In the genomic region with DNA sequence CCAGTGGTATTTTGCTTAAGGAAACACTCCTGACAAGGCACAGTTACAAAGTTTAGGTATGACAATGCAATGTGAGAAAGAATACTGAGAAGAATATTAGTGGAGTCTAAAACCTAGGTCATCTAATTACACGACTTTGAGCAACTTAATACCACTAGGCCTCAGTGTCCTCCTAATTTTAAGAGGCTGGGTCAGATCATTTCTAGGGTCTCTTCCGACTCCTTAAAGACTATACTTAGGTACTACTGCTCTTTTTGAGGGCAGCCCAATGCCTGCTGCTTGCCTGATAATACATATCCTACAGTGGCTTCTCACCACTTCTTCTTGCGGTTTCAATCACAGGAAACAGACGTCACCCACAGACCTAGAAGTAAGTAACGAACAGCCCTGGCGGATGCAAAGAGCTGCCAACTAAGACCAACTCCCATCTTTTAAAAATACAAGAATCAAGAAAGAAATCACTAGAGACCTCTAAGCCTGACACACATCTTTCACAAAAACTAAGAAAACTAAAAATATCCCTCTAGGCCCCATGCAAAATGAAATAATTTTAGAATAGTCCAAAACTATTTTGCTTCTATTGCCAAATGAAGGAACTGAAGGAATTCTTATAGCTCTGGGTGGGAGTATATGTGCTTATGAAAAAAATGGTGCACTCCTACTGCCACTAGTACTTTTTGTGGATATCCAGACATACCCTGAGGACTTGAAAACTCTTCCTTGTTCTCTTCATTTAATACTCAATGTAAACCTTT, we compare ENCODE assay signal across 8 cellular contexts. TPM values are rescaled to one million over a fixed set of nuclear protein-coding genes. Genes with fewer than 3 reads are reported as not detected.
DNase-seq lines count a peak whose midpoint lies in the region; ATAC-seq, FAIRE-seq and TF ChIP-seq lines count a peak whose summit lies in the region.

No MANE protein-coding gene starts in this region.

- no peak for TF ChIP-seq CTCF in GM12878 (IDR thresholded peaks at IDR 0.05 in 2 of 3, conservative IDR thresholded peaks at IDR 0.05 in 1 of 3; ENCODE audit: control insufficient read depth in 2 of 3, extremely low read depth in 1 of 3, insufficient read depth in 1 of 3, low read depth in 3 of 3, low read length in 3 of 3)
- no peak for TF ChIP-seq CTCF in stomach (IDR thresholded peaks at IDR 0.05)

- H3K9me3 ChIP-seq in GM12878 (replicated peaks; ENCODE audit: control insufficient read depth, insufficient read depth, low read length): no peaks in the 10 kb centered on the region
- no peaks in the 10 kb centered on the region for H3K9me3 ChIP-seq in stomach

- H4K20me1 ChIP-seq in GM12878 (ENCODE audit: control insufficient read depth, insufficient read depth): no peaks in the 10 kb centered on the region

- peak; percentile 76 for DNase-seq in T-helper 2 cell treated with Interferon-gamma antibody and Interleukin-4, amounts not matched to agents 5 μg/mL and 100 μg/mL, for 36 hours (ENCODE audit: low spot score)
- DNase-seq in GM12878 (ENCODE audit: low read depth, low spot score) (peak; percentile 87), midbrain (lab: John Stamatoyannopoulos, UW) (peak; percentile 9), stomach (peak; percentile 46), HuH-7 (ENCODE audit: low spot score) (no peak), NCI-H345 (lab: John Stamatoyannopoulos, UW) (no peak)

- H3K4me1 ChIP-seq in GM12878 (ENCODE audit: control insufficient read depth, insufficient read depth, low read length): peaks cover 34% of the 10 kb centered on the region
- peaks cover 44 to 96% (median 58%) of the 10 kb centered on the region in 4 donors for H3K4me1 ChIP-seq in stomach

- H3K36me3 ChIP-seq in GM12878 (ENCODE audit: control insufficient read depth in 2 of 2, insufficient read depth in 2 of 2, low read length in 1 of 2): no peaks in the 10 kb centered on the region; a peak in 1 of 4 replicates
- H3K36me3 ChIP-seq in stomach: no peaks in the 10 kb centered on the region

- H3K79me2 ChIP-seq in GM12878 (ENCODE audit: control insufficient read depth, insufficient read depth, low read length): peaks cover 84% of the 10 kb centered on the region

- TF ChIP-seq POLR2A in GM12878 (IDR thresholded peaks at IDR 0.05; ENCODE audit: low read depth, low read length): no peak
- TF ChIP-seq POLR2A in stomach (IDR thresholded peaks at IDR 0.05): no peak

- peak overlapping the region; percentile 90 for H3K27ac Mint-ChIP-seq in T-helper 2 cell treated with Interferon-gamma antibody and Interleukin-4, amounts not matched to agents 5 μg/mL and 100 μg/mL, for 36 hours

- POLR2A ChIA-PET in GM12878 (lab: Charles Lee): interaction anchor here (0.7 to 2.6 kb wide), 6 partner anchors 9 to 83 kb away, joined by 3 to 11 read pairs (median 7); a partner anchor contains a TSS

- no TSS peak for BruUV-seq in GM12878 (replicated peaks; lab: Mats Ljungman, UMichigan)

- TF ChIP-seq RAD21 in GM12878 (IDR thresholded peaks at IDR 0.05; ENCODE audit: insufficient read depth, low read depth, low read length): 0 out of 2 replicates have a peak, but pooled peaks have one; percentile 7

- FAIRE-seq in GM12878 (lab: Jason Lieb, UNC): no peak

- H3K27me3 ChIP-seq in GM12878 (replicated peaks in 1 of 2; ENCODE audit: control insufficient read depth in 2 of 2, insufficient read depth in 2 of 2, low read length in 1 of 2) (no peaks in the 10 kb centered on the region), stomach (no peaks in the 10 kb centered on the region)

- in situ Hi-C loops in GM12878 (cut with MboI): loop anchor here (25.0 kb wide), 2 partner anchors 1193 to 1568 kb away; a partner anchor contains a TSS

- no peaks in the 10 kb centered on the region for H3K9me3 Mint-ChIP-seq in T-helper 2 cell treated with Interferon-gamma antibody and Interleukin-4, amounts not matched to agents 5 μg/mL and 100 μg/mL, for 36 hours

- no peak overlapping the region; the same call in 1 of the 2 replicates for H2AFZ ChIP-seq in GM12878 (ENCODE audit: control insufficient read depth, low read depth, low read length)

- TF ChIP-seq EP300 in GM12878 (IDR thresholded peaks at IDR 0.05; ENCODE audit: borderline replicate concordance in 1 of 2, control insufficient read depth in 1 of 2, low read depth in 2 of 2, low read length in 2 of 2) (peak; percentile 58 to 81), stomach (IDR thresholded peaks at IDR 0.05) (no peak)

- peak overlapping the region; percentile 68 for H3K4me2 ChIP-seq in GM12878 (ENCODE audit: control insufficient read depth, insufficient read depth)

- WGBS in GM12878 (ENCODE audit: insufficient coverage, insufficient replicate concordance, low lambda C conversion rate, missing lambda C conversion rate): under 1% methylated on average over 6 of the region's 6 CpGs
- WGBS in stomach, 5 donors: 57 to 84% (median 64%) methylated on average over 6 of the region's 6 CpGs

- RAD21 ChIA-PET in GM12878 (lab: Charles Lee; ENCODE audit: unreplicated experiment): interaction anchor here (0.7 to 5.7 kb wide), 7 partner anchors 8 to 29 kb away, joined by 3 to 89 read pairs (median 9); a partner anchor contains a TSS

- ATAC-seq in GM19324 (IDR thresholded peaks at IDR 0.05; ENCODE audit: low FRiP score, unreplicated experiment): peak; percentile 98
- peak; percentile 92 for ATAC-seq in HG03196 (IDR thresholded peaks at IDR 0.05; ENCODE audit: unreplicated experiment)
- peak; percentile 94 for ATAC-seq in GM12878

- SMC1A ChIA-PET in GM12878 (lab: Charles Lee; ENCODE audit: uncharacterized antibody, unreplicated experiment): interaction anchor here (0.7 to 8.6 kb wide), 7 partner anchors 8 to 37 kb away, joined by 3 to 199 read pairs (median 5); a partner anchor contains a TSS

- CTCF ChIA-PET in GM12878 (lab: Yijun Ruan, JAX): interaction anchor here (0.8 to 10.9 kb wide), 7 partner anchors 8 to 185 kb away, joined by 3 to 172 read pairs (median 3); a partner anchor contains a TSS

- intact Hi-C loops in GM12878 (cut with micrococcal nuclease; ENCODE audit: unreplicated experiment): loop anchor here (1.0 kb wide), 2 partner anchors 13 to 14 kb away; no protein-coding TSS in a partner anchor
- intact Hi-C loops in stomach (cut with DNase I; ENCODE audit: low total_unique reads): no loop called here

- peaks cover 38% of the 10 kb centered on the region for H3K36me3 Mint-ChIP-seq in T-helper 2 cell treated with Interferon-gamma antibody and Interleukin-4, amounts not matched to agents 5 μg/mL and 100 μg/mL, for 36 hours (ENCODE audit: low read depth)

- H3K4me3 ChIP-seq in GM12878: peak overlapping the region; percentile 23
- no peak overlapping the region for H3K4me3 ChIP-seq in stomach

- peak overlapping the region; percentile 77 for H3K27ac ChIP-seq in GM12878 (ENCODE audit: control insufficient read depth, insufficient read depth)
- peak overlapping the region; percentile 24 to 78 (median 62) for H3K27ac ChIP-seq in stomach

- peaks cover 71% of the 10 kb centered on the region for H3K4me1 Mint-ChIP-seq in T-helper 2 cell treated with Interferon-gamma antibody and Interleukin-4, amounts not matched to agents 5 μg/mL and 100 μg/mL, for 36 hours (ENCODE audit: low read depth)

- H3K9ac ChIP-seq in GM12878 (ENCODE audit: control insufficient read depth, insufficient read depth, low read length): peak overlapping the region; percentile 40

- no peaks in the 10 kb centered on the region for H3K27me3 Mint-ChIP-seq in T-helper 2 cell treated with Interferon-gamma antibody and Interleukin-4, amounts not matched to agents 5 μg/mL and 100 μg/mL, for 36 hours (ENCODE audit: low read depth)

- H3K4me3 Mint-ChIP-seq in T-helper 2 cell treated with Interferon-gamma antibody and Interleukin-4, amounts not matched to agents 5 μg/mL and 100 μg/mL, for 36 hours: peak overlapping the region; percentile 74

RNA-seq across cellular contexts. Expression of a gene that starts 13.1 kb away (rescaled TPM):
- 41.5 and 54.1 TPM in 2 replicates for total RNA-seq in GM12878 (2013; cell fraction: nucleolus; rRNA removed)
- total RNA-seq in GM12878 (2014; rRNA removed) (42.6 and 45.5 TPM in 2 replicates), GM12878 (2014; rRNA removed; fragmentation: Illumina TruSeq; extraction: Trizol) (37.8 and 38.6 TPM in 2 replicates), GM12878 (2021) (159 and 168 TPM in 2 replicates), stomach (100 to 1,000 TPM in 1 of 5 donors, 10 to 100 TPM in 4; 18.0 to 181 (median 77.0) TPM)
- polyA plus RNA-seq in GM12878 (2011; ENCODE audit: low read depth): 53.8 TPM
- polyA plus RNA-seq in GM12878 (2011; rRNA removed) (43.6 and 45.5 TPM in 2 replicates), GM12878 (2014; fragmentation: Illumina TruSeq; extraction: Trizol) (122 and 124 TPM in 2 replicates), GM12878 (2014; fragmentation: Nextera tagmentation; extraction: Ambion mirVana) (10 to 100 TPM; 46.3 to 56.0 TPM), GM12878 (2014; rRNA removed) (62.1 and 69.4 TPM in 2 replicates), GM12878 (2016; fragmentation: Nextera tagmentation; extraction: Ambion mirVana) (100 to 1,000 TPM; 113 to 122 TPM), stomach (10 to 100 TPM; 41.4 to 98.1 (median 76.1) TPM)
- 60.5 and 85.4 TPM in 2 replicates for polyA plus RNA-seq in GM12878 (2011; cell fraction: cytosol; rRNA removed)
- polyA plus RNA-seq in GM12878 (2011; cell fraction: nucleus; rRNA removed): 108 and 216 TPM in 2 replicates
- 64.3 and 68.3 TPM in 2 replicates for polyA plus RNA-seq in GM12878 (2012)
- 95.9 and 106 TPM in 2 replicates for polyA minus RNA-seq in GM12878 (2011; rRNA and poly(A)+ RNA removed)
- polyA minus RNA-seq in GM12878 (2011; cell fraction: cytosol; rRNA and poly(A)+ RNA removed): 52.9 and 65.7 TPM in 2 replicates
- 34.0 and 83.0 TPM in 2 replicates for polyA minus RNA-seq in GM12878 (2011; cell fraction: nucleus; rRNA and poly(A)+ RNA removed)

RNA-seq across cellular contexts. Expression of a gene that starts 30.9 kb away (rescaled TPM):
- total RNA-seq in GM12878 (2013; cell fraction: nucleolus; rRNA removed): 97.4 and 102 TPM in 2 replicates
- 107 and 109 TPM in 2 replicates for total RNA-seq in GM12878 (2014; rRNA removed)
- 77.0 and 92.5 TPM in 2 replicates for total RNA-seq in GM12878 (2014; rRNA removed; fragmentation: Illumina TruSeq; extraction: Trizol)
- 82.9 and 94.3 TPM in 2 replicates for total RNA-seq in GM12878 (2021)
- polyA plus RNA-seq in GM12878 (2011; ENCODE audit: low read depth): 88.0 TPM
- 115 and 140 TPM in 2 replicates for polyA plus RNA-seq in GM12878 (2011; rRNA removed)
- 160 and 168 TPM in 2 replicates for polyA plus RNA-seq in GM12878 (2011; cell fraction: cytosol; rRNA removed)
- 199 and 244 TPM in 2 replicates for polyA plus RNA-seq in GM12878 (2011; cell fraction: nucleus; rRNA removed)
- polyA plus RNA-seq in GM12878 (2012): 77.9 and 79.2 TPM in 2 replicates
- 115 and 135 TPM in 2 replicates for polyA plus RNA-seq in GM12878 (2014; fragmentation: Illumina TruSeq; extraction: Trizol)
- polyA plus RNA-seq in GM12878 (2014; fragmentation: Nextera tagmentation; extraction: Ambion mirVana): 100 to 1,000 TPM in 1 of 2 experiments, 10 to 100 TPM in 1; 62.2 to 108 TPM
- polyA plus RNA-seq in GM12878 (2014; rRNA removed): 107 and 115 TPM in 2 replicates
- 100 to 1,000 TPM; 117 to 120 TPM for polyA plus RNA-seq in GM12878 (2016; fragmentation: Nextera tagmentation; extraction: Ambion mirVana)
- 119 and 130 TPM in 2 replicates for polyA minus RNA-seq in GM12878 (2011; rRNA and poly(A)+ RNA removed)
- polyA minus RNA-seq in GM12878 (2011; cell fraction: cytosol; rRNA and poly(A)+ RNA removed): 32.9 and 41.7 TPM in 2 replicates
- 79.4 and 93.5 TPM in 2 replicates for polyA minus RNA-seq in GM12878 (2011; cell fraction: nucleus; rRNA and poly(A)+ RNA removed)
- 10 to 100 TPM; 37.1 to 64.3 (median 48.4) TPM for total RNA-seq in stomach
- polyA plus RNA-seq in stomach: 10 to 100 TPM; 34.7 to 51.8 (median 36.2) TPM

RNA-seq across cellular contexts. Expression of a gene that starts 31.1 kb away (rescaled TPM):
- 5.6 and 7.0 TPM in 2 replicates for total RNA-seq in GM12878 (2013; cell fraction: nucleolus; rRNA removed)
- total RNA-seq in GM12878 (2014; rRNA removed) (15.3 and 18.2 TPM in 2 replicates), GM12878 (2014; rRNA removed; fragmentation: Illumina TruSeq; extraction: Trizol) (6.6 and 6.8 TPM in 2 replicates), GM12878 (2021) (15.4 and 15.7 TPM in 2 replicates), stomach (1 to 10 TPM in 3 of 5 donors, under 1 TPM in 1, not detected in 1; 0.45 to 2.2 (median 1.1) TPM)
- polyA plus RNA-seq in GM12878 (2011; ENCODE audit: low read depth): 1.3 TPM
- polyA plus RNA-seq in GM12878 (2011; rRNA removed) (0.91 and 2.1 TPM in 2 replicates), GM12878 (2014; fragmentation: Illumina TruSeq; extraction: Trizol) (1.2 and 6.0 TPM in 2 replicates), GM12878 (2014; fragmentation: Nextera tagmentation; extraction: Ambion mirVana) (under 1 TPM; 0.23 to 0.64 TPM), GM12878 (2014; rRNA removed) (21.4 and 23.5 TPM in 2 replicates), GM12878 (2016; fragmentation: Nextera tagmentation; extraction: Ambion mirVana) (1 to 10 TPM; 7.5 to 9.5 TPM), stomach (1 to 10 TPM in 2 of 3 donors, under 1 TPM in 1; 0.61 to 4.9 (median 1.8) TPM)
- polyA plus RNA-seq in GM12878 (2011; cell fraction: cytosol; rRNA removed): 2.0 and 3.3 TPM in 2 replicates
- 27.8 and 32.1 TPM in 2 replicates for polyA plus RNA-seq in GM12878 (2011; cell fraction: nucleus; rRNA removed)
- 4.7 and 5.4 TPM in 2 replicates for polyA plus RNA-seq in GM12878 (2012)
- 1.3 and 1.4 TPM in 2 replicates for polyA minus RNA-seq in GM12878 (2011; rRNA and poly(A)+ RNA removed)
- 0.73 and 0.80 TPM in 2 replicates for polyA minus RNA-seq in GM12878 (2011; cell fraction: cytosol; rRNA and poly(A)+ RNA removed)
- polyA minus RNA-seq in GM12878 (2011; cell fraction: nucleus; rRNA and poly(A)+ RNA removed): 4.4 and 6.1 TPM in 2 replicates

RNA-seq across cellular contexts. Expression of a gene that starts 45.5 kb away (rescaled TPM):
- 61.9 and 72.1 TPM in 2 replicates for total RNA-seq in GM12878 (2013; cell fraction: nucleolus; rRNA removed)
- 13.1 and 18.0 TPM in 2 replicates for total RNA-seq in GM12878 (2014; rRNA removed)
- total RNA-seq in GM12878 (2014; rRNA removed; fragmentation: Illumina TruSeq; extraction: Trizol): 7.7 and 8.1 TPM in 2 replicates
- total RNA-seq in GM12878 (2021): 20.6 and 21.3 TPM in 2 replicates
- 15.7 TPM for polyA plus RNA-seq in GM12878 (2011; ENCODE audit: low read depth)
- 16.6 and 21.9 TPM in 2 replicates for polyA plus RNA-seq in GM12878 (2011; rRNA removed)
- polyA plus RNA-seq in GM12878 (2011; cell fraction: cytosol; rRNA removed): 13.3 and 17.5 TPM in 2 replicates
- 231 and 272 TPM in 2 replicates for polyA plus RNA-seq in GM12878 (2011; cell fraction: nucleus; rRNA removed)
- polyA plus RNA-seq in GM12878 (2012): 26.0 and 30.3 TPM in 2 replicates
- polyA plus RNA-seq in GM12878 (2014; fragmentation: Illumina TruSeq; extraction: Trizol): 3.2 and 8.9 TPM in 2 replicates
- polyA plus RNA-seq in GM12878 (2014; fragmentation: Nextera tagmentation; extraction: Ambion mirVana): 1 to 10 TPM in 1 of 2 experiments, under 1 TPM in 1; 0.97 to 1.0 TPM
- polyA plus RNA-seq in GM12878 (2014; rRNA removed): 19.1 and 22.8 TPM in 2 replicates
- 10 to 100 TPM in 1 of 2 experiments, 1 to 10 TPM in 1; 9.9 to 11.5 TPM for polyA plus RNA-seq in GM12878 (2016; fragmentation: Nextera tagmentation; extraction: Ambion mirVana)
- 13.6 and 15.4 TPM in 2 replicates for polyA minus RNA-seq in GM12878 (2011; rRNA and poly(A)+ RNA removed)
- polyA minus RNA-seq in GM12878 (2011; cell fraction: cytosol; rRNA and poly(A)+ RNA removed): 4.1 and 5.5 TPM in 2 replicates
- 37.4 and 42.8 TPM in 2 replicates for polyA minus RNA-seq in GM12878 (2011; cell fraction: nucleus; rRNA and poly(A)+ RNA removed)
- 10 to 100 TPM; 12.3 to 66.5 (median 28.0) TPM for total RNA-seq in stomach
- polyA plus RNA-seq in stomach: 1 to 10 TPM; 5.0 to 9.9 (median 9.0) TPM

Comparison
In these comparisons a context has a peak if more than half of its experiments do, and no peak if none do; other contexts are left out.
1. DNase-seq: peak in T-helper 2 cell treated with Interferon-gamma antibody and Interleukin-4, amounts not matched to agents 5 μg/mL and 100 μg/mL, for 36 hours (single experiment), GM12878 (single experiment), midbrain (single experiment) and stomach (single experiment); none in HuH-7 (single experiment) and NCI-H345 (single experiment).
2. Peak in every context shown above with its lines, with median percentiles within 50 percentile points of each other: ATAC-seq.